ENCODE assay signal across 1 cellular context in the genomic region with DNA sequence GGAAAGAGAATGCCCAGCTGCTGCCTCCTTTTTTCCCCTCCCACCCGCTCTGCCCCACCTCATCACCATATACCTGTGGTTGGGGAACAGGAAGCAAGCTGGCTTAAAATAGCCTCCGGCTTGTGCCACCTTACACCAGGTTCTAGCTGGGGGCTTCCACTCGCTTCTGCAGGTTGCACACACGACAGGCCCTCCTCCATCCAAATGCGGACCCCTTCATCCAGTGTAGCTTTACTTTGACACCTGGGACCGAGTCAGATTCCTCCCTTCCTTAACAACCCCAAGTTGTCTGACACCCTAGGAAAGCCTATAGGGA.
TF ChIP-seq lines count a peak whose summit lies in the region.

No MANE protein-coding gene starts in this region.

TF ChIP-seq in H1, 55 proteins besides CTCF, POLR2A, EP300 and RAD21:
- no peak for TF ChIP-seq ATF3 (IDR thresholded peaks at IDR 0.05; ENCODE audit: insufficient read depth, low read depth, low read length)
- peak; percentile 0; the same call in 1 of the 2 replicates for TF ChIP-seq POLR2AphosphoS5 (IDR thresholded peaks at IDR 0.05; ENCODE audit: low read depth, low read length)
